Comparison of ENCODE assay signal across 1 cellular context in genomic region chr5:172775326-172776234, GRCh38.
TF ChIP-seq lines count a peak whose summit lies in the region.

No MANE protein-coding gene starts in this region.

TF ChIP-seq in K562, 482 proteins besides CTCF, POLR2A, EP300 and RAD21 (continued from another document):
- TF ChIP-seq RBM25 (IDR thresholded peaks at IDR 0.05; ENCODE audit: low read depth, low read length, severe bottlenecking), result peak; percentile 92
- no peak for TF ChIP-seq SMAD1 (IDR thresholded peaks at IDR 0.05; ENCODE audit: low read depth, low read length, partially characterized antibody)
- TF ChIP-seq MAFG (tag; conservative IDR thresholded peaks at IDR 0.05), result 0 out of 2 replicates have a peak, but pooled peaks have one; percentile 11
- no peak for TF ChIP-seq CCAR2 (IDR thresholded peaks at IDR 0.05; ENCODE audit: low read depth, low read length)
- TF ChIP-seq BCL6 (CRISPR knock-in tag; IDR thresholded peaks at IDR 0.05), result no peak
- no peak for TF ChIP-seq ILK (tag; IDR thresholded peaks at IDR 0.05; ENCODE audit: borderline replicate concordance, low read depth)
- TF ChIP-seq BRF1 (IDR thresholded peaks at IDR 0.05; ENCODE audit: borderline replicate concordance, extremely low read depth, insufficient read length), result no peak
- peak in 1 of 2 experiments; percentile 77; a peak in 2 of 4 replicates for TF ChIP-seq RCOR1 (IDR thresholded peaks at IDR 0.05; ENCODE audit: borderline replicate concordance in 1 of 2, low read depth in 2 of 2, low read length in 2 of 2)
- TF ChIP-seq PPARD (CRISPR knock-in tag; IDR thresholded peaks at IDR 0.05), result no peak
- TF ChIP-seq ZNF263 (CRISPR knock-in tag; IDR thresholded peaks at IDR 0.05; ENCODE audit: borderline replicate concordance), result no peak
- TF ChIP-seq SMARCA5 (IDR thresholded peaks at IDR 0.05), result peak; percentile 88
- 0 out of 2 replicates have a peak, but pooled peaks have one; percentile 39 for TF ChIP-seq ZNF282 (CRISPR knock-in tag; IDR thresholded peaks at IDR 0.05)
- no peak for TF ChIP-seq ZBTB8A (IDR thresholded peaks at IDR 0.05; ENCODE audit: partially characterized antibody)
- no peak for TF ChIP-seq NR0B1 (IDR thresholded peaks at IDR 0.05; ENCODE audit: partially characterized antibody)
- no peak for TF ChIP-seq TAF7 (tag; IDR thresholded peaks at IDR 0.05)
- no peak for TF ChIP-seq PATZ1 (CRISPR knock-in tag; IDR thresholded peaks at IDR 0.05; ENCODE audit: borderline replicate concordance)
- TF ChIP-seq NFXL1 (CRISPR knock-in tag; IDR thresholded peaks at IDR 0.05), result no peak
- TF ChIP-seq, protein P1, sequence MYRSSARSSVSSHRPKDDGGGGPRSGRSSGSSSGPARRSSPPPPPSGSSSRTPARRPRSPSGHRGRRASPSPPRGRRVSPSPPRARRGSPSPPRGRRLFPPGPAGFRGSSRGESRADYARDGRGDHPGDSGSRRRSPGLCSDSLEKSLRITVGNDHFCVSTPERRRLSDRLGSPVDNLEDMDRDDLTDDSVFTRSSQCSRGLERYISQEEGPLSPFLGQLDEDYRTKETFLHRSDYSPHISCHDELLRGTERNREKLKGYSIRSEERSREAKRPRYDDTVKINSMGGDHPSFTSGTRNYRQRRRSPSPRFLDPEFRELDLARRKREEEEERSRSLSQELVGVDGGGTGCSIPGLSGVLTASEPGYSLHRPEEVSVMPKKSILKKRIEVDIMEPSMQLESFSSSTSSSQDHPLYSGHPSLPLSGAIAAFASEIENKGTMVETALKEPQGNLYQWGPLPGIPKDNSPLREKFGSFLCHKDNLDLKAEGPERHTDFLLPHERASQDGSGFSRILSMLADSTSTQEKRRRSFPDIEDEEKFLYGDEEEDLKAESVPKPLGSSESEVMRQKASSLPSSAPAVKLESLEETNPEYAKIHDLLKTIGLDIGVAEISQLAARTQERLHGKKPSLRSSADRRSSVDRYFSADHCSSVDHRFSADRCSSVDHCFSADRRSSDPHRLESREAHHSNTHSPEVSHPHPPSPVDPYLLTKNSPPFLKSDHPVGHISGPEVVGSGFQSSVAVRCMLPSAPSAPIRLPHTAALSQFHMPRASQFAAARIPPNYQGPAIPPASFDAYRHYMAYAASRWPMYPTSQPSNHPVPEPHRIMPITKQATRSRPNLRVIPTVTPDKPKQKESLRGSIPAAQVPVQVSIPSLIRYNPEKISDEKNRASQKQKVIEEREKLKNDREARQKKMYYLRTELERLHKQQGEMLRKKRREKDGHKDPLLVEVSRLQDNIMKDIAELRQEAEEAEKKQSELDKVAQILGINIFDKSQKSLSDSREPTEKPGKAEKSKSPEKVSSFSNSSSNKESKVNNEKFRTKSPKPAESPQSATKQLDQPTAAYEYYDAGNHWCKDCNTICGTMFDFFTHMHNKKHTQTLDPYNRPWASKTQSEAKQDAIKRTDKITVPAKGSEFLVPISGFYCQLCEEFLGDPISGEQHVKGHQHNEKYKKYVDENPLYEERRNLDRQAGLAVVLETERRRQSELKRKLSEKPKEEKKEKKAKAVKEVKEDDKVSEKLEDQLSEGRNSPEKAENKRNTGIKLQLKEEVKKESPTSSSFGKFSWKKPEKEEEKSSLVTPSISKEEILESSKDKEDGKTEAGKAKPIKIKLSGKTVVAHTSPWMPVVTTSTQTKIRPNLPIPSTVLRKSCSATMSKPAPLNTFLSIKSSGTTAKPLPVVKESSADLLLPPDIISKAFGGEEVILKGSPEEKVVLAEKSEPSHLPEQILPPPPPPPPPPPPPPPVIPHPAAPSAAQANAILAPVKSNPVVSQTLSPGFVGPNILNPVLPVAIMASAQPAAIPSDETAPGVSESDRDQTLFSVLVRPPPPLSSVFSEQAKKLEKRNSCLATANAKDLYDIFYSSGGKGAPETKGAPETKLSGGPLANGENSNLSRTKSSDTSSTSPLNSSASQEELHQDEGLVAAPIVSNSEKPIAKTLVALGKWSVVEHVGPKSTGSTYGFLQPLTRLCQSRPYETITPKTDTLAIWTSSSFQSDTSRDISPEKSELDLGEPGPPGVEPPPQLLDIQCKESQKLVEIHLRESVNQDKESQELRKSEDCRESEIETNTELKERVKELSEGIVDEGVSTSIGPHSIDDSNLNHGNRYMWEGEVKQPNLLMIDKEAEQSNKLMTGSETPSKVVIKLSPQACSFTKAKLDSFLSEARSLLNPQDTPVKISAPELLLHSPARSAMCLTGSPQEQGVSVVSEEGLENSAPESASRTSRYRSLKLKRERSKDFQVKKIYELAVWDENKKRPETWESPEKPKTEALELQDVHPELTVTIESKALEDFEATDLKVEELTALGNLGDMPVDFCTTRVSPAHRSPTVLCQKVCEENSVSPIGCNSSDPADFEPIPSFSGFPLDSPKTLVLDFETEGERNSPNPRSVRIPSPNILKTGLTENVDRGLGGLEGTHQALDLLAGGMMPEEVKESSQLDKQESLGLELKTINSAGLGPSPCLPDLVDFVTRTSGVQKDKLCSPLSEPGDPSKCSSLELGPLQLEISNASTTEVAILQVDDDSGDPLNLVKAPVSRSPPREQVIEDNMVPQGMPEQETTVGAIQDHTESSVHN (IDR thresholded peaks at IDR 0.05; ENCODE audit: borderline replicate concordance in 1 of 2, low read depth in 1 of 2), result no peak
- no peak for TF ChIP-seq ZNF165 (CRISPR knock-in tag; IDR thresholded peaks at IDR 0.05; ENCODE audit: borderline replicate concordance)
- no peak for TF ChIP-seq ZNF507 (tag; conservative IDR thresholded peaks at IDR 0.05)
- no peak for TF ChIP-seq EHMT2 (IDR thresholded peaks at IDR 0.05)
- TF ChIP-seq MAZ (CRISPR knock-in tag; conservative IDR thresholded peaks at IDR 0.05 in 1 of 2, IDR thresholded peaks at IDR 0.05 in 1 of 2), result no peak
- no peak for TF ChIP-seq KLF6 (CRISPR knock-in tag; IDR thresholded peaks at IDR 0.05; ENCODE audit: borderline replicate concordance)
- TF ChIP-seq NFE2L1 (tag; IDR thresholded peaks at IDR 0.05; ENCODE audit: borderline replicate concordance, low read depth), result no peak
- no peak for TF ChIP-seq TBL1XR1 (IDR thresholded peaks at IDR 0.05; ENCODE audit: low read length in 2 of 2)
- peak; percentile 94 for TF ChIP-seq BCOR (IDR thresholded peaks at IDR 0.05)
- no peak for TF ChIP-seq WHSC1 (IDR thresholded peaks at IDR 0.05; ENCODE audit: low read length)
- TF ChIP-seq PTBP1 (IDR thresholded peaks at IDR 0.05; ENCODE audit: low read depth, low read length), result 0 out of 2 replicates have a peak, but pooled peaks have one; percentile 45
- no peak for TF ChIP-seq POU5F1 (IDR thresholded peaks at IDR 0.05; ENCODE audit: borderline replicate concordance, low read depth, low read length, partially characterized antibody)
- TF ChIP-seq, protein P2, sequence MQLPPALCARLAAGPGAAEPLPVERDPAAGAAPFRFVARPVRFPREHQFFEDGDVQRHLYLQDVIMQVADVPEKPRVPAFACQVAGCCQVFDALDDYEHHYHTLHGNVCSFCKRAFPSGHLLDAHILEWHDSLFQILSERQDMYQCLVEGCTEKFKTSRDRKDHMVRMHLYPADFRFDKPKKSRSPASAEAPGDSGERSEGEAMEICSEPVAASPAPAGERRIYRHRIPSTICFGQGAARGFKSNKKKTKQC (CRISPR knock-in tag; IDR thresholded peaks at IDR 0.05), result no peak
- no peak for TF ChIP-seq HNRNPUL1 (IDR thresholded peaks at IDR 0.05; ENCODE audit: low read length)
- no peak for TF ChIP-seq ZFX (CRISPR knock-in tag; IDR thresholded peaks at IDR 0.05)
- 0 out of 2 replicates have a peak, but pooled peaks have one; percentile 9 for TF ChIP-seq IRF9 (tag; IDR thresholded peaks at IDR 0.05)
- no peak for TF ChIP-seq LARP7 (IDR thresholded peaks at IDR 0.05)
- TF ChIP-seq IRF1 (CRISPR knock-in tag; IDR thresholded peaks at IDR 0.05; ENCODE audit: borderline replicate concordance), result no peak
- TF ChIP-seq TRIM25 (IDR thresholded peaks at IDR 0.05; ENCODE audit: borderline replicate concordance), result no peak
- TF ChIP-seq, protein P3, sequence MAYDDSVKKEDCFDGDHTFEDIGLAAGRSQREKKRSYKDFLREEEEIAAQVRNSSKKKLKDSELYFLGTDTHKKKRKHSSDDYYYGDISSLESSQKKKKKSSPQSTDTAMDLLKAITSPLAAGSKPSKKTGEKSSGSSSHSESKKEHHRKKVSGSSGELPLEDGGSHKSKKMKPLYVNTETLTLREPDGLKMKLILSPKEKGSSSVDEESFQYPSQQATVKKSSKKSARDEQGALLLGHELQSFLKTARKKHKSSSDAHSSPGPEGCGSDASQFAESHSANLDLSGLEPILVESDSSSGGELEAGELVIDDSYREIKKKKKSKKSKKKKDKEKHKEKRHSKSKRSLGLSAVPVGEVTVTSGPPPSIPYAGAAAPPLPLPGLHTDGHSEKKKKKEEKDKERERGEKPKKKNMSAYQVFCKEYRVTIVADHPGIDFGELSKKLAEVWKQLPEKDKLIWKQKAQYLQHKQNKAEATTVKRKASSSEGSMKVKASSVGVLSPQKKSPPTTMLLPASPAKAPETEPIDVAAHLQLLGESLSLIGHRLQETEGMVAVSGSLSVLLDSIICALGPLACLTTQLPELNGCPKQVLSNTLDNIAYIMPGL (CRISPR knock-in tag; IDR thresholded peaks at IDR 0.05), result no peak
- no peak for TF ChIP-seq RB1 (IDR thresholded peaks at IDR 0.05; ENCODE audit: low read depth)
- TF ChIP-seq MTA3 (IDR thresholded peaks at IDR 0.05; ENCODE audit: borderline replicate concordance), result no peak
- TF ChIP-seq TFE3 (CRISPR knock-in tag; IDR thresholded peaks at IDR 0.05), result no peak
